Comparison of ENCODE assay signal across 8 cellular contexts in genomic region chr14:95319312-95320075, GRCh38. TPM values are rescaled to one million over a fixed set of nuclear protein-coding genes. Genes with fewer than 3 reads are reported as not detected.
DNase-seq lines count a peak whose midpoint lies in the region; ATAC-seq and TF ChIP-seq lines count a peak whose summit lies in the region.

Gene CLMN (minus strand): TSS chr14:95319908. CDS start chr14:95319792, 116 bp downstream.

- H2BK12ac ChIP-seq in trophoblast cell (ENCODE audit: low read length), result peak within 1 kb of the TSS; percentile 38

- H4K91ac ChIP-seq in trophoblast cell (ENCODE audit: low read depth, low read length), result peak within 1 kb of the TSS; percentile 16

- peaks cover 3% of the 10 kb centered on the region for H3K79me1 ChIP-seq in trophoblast cell (ENCODE audit: low read length)

- H3K27me3 ChIP-seq in cardiac muscle cell, result peaks cover 31% of the 10 kb centered on the region
- no peaks in the 10 kb centered on the region for H3K27me3 ChIP-seq in trophoblast cell (ENCODE audit: insufficient read depth, low read length)

- H2BK5ac ChIP-seq in trophoblast cell (ENCODE audit: low read depth, low read length, poor library complexity), result no peak within 1 kb of the TSS

- H3K4ac ChIP-seq in trophoblast cell (ENCODE audit: low read depth, low read length), result no peak within 1 kb of the TSS

- DNase-seq in D341Med (ENCODE audit: low spot score) (peak; percentile 92), NCI-H748 treated with DMSO at 0.1 percent for 48 hours (lab: John Stamatoyannopoulos, UW) (peak; percentile 65), cardiac muscle cell (ENCODE audit: low read depth in 1 of 2, low spot score in 1 of 2) (peak; percentile 38 to 70), trophoblast cell (peak in 1 of 2 donors; percentile 59), SHP77 treated with DMSO at 0.1 percent for 48 hours (lab: John Stamatoyannopoulos, UW) (no peak)
- DNase-seq in activated naive CD4-positive, alpha-beta T cell treated with anti-CD3 and anti-CD28 coated beads, Interleukin-2, amount 10 ng/mL, durations not matched to agents 7 days and 5 days, result peak; percentile 59

- peaks cover 14% of the 10 kb centered on the region for H3K4me1 Mint-ChIP-seq in activated naive CD4-positive, alpha-beta T cell treated with anti-CD3 and anti-CD28 coated beads, Interleukin-2, amount 10 ng/mL, durations not matched to agents 7 days and 5 days

- H3K4me3 ChIP-seq in cardiac muscle cell (peak within 1 kb of the TSS; percentile 98), trophoblast cell (ENCODE audit: low read depth, low read length) (peak within 1 kb of the TSS; percentile 73)

- WGBS in trophoblast cell (ENCODE audit: extremely low coverage, insufficient coverage, insufficient read length), result no CpG with 5 or more reads among the region's 98 CpGs

- H3K79me2 ChIP-seq in trophoblast cell (ENCODE audit: control insufficient read depth, insufficient read depth, low read length, poor library complexity), result peaks cover 3% of the 10 kb centered on the region

- peak within 1 kb of the TSS; percentile 48 for H3K14ac ChIP-seq in trophoblast cell (ENCODE audit: low read length)

- no peak within 1 kb of the TSS for H3K23ac ChIP-seq in trophoblast cell (ENCODE audit: low read length)

- H3K9me3 ChIP-seq in cardiac muscle cell (ENCODE audit: low read depth), result no peaks in the 10 kb centered on the region
- H3K9me3 ChIP-seq in trophoblast cell (ENCODE audit: insufficient read depth, low read depth, low read length), result peaks cover 2% of the 10 kb centered on the region

- no peak within 1 kb of the TSS for H2BK120ac ChIP-seq in trophoblast cell (ENCODE audit: insufficient read depth, low read length, poor library complexity)

- H2AK5ac ChIP-seq in trophoblast cell (ENCODE audit: low read length), result no peak within 1 kb of the TSS

- no peaks in the 10 kb centered on the region for H3K9me3 Mint-ChIP-seq in activated naive CD4-positive, alpha-beta T cell treated with anti-CD3 and anti-CD28 coated beads, Interleukin-2, amount 10 ng/mL, durations not matched to agents 7 days and 5 days

- peaks cover 90% of the 10 kb centered on the region for H3K27me3 Mint-ChIP-seq in activated naive CD4-positive, alpha-beta T cell treated with anti-CD3 and anti-CD28 coated beads, Interleukin-2, amount 10 ng/mL, durations not matched to agents 7 days and 5 days

- ATAC-seq in GM21529 (IDR thresholded peaks at IDR 0.05; ENCODE audit: unreplicated experiment) (peak; percentile 45), HG02610 (IDR thresholded peaks at IDR 0.05; ENCODE audit: unreplicated experiment) (no peak)

- H3K4me2 ChIP-seq in trophoblast cell (ENCODE audit: low read length), result peak within 1 kb of the TSS; percentile 96

- no peak for TF ChIP-seq CTCF in cardiac muscle cell (IDR thresholded peaks at IDR 0.05; ENCODE audit: low read depth, low read length)

- no peaks in the 10 kb centered on the region for H3K36me3 Mint-ChIP-seq in activated naive CD4-positive, alpha-beta T cell treated with anti-CD3 and anti-CD28 coated beads, Interleukin-2, amount 10 ng/mL, durations not matched to agents 7 days and 5 days

- H3K27ac ChIP-seq in cardiac muscle cell (no peak within 1 kb of the TSS), trophoblast cell (ENCODE audit: low read depth, low read length) (no peak within 1 kb of the TSS)

- H3K36me3 ChIP-seq in cardiac muscle cell (no peaks in the 10 kb centered on the region), trophoblast cell (ENCODE audit: control insufficient read depth in 1 of 2, insufficient read depth in 2 of 2, low read length in 2 of 2) (no peaks in the 10 kb centered on the region)

- peak within 1 kb of the TSS; percentile 74 for H3K4me3 Mint-ChIP-seq in activated naive CD4-positive, alpha-beta T cell treated with anti-CD3 and anti-CD28 coated beads, Interleukin-2, amount 10 ng/mL, durations not matched to agents 7 days and 5 days

- no peaks in the 10 kb centered on the region for H3K4me1 ChIP-seq in cardiac muscle cell (ENCODE audit: low read depth)
- H3K4me1 ChIP-seq in trophoblast cell (ENCODE audit: control insufficient read depth in 1 of 2, insufficient read depth in 2 of 2, low read length in 2 of 2), result peaks cover 15 to 17% of the 10 kb centered on the region in 2 experiments

- H3K27ac Mint-ChIP-seq in activated naive CD4-positive, alpha-beta T cell treated with anti-CD3 and anti-CD28 coated beads, Interleukin-2, amount 10 ng/mL, durations not matched to agents 7 days and 5 days, result no peak within 1 kb of the TSS

- H3K18ac ChIP-seq in trophoblast cell (ENCODE audit: low read length), result peak within 1 kb of the TSS; percentile 49

- CTCF ChIA-PET in activated naive CD4-positive, alpha-beta T cell treated with anti-CD3 and anti-CD28 coated beads, Interleukin-2, amount 10 ng/mL, durations not matched to agents 7 days and 5 days (lab: Charles Lee), result no interaction called here

- H4K8ac ChIP-seq in trophoblast cell (ENCODE audit: low read depth, low read length), result peak within 1 kb of the TSS; percentile 26

- no peak within 1 kb of the TSS for H4K12ac ChIP-seq in trophoblast cell (ENCODE audit: low read depth, low read length)

- H3K9ac ChIP-seq in trophoblast cell (ENCODE audit: low read length), result no peak within 1 kb of the TSS

- peak within 1 kb of the TSS; percentile 57 for H2AFZ ChIP-seq in trophoblast cell (ENCODE audit: insufficient read depth, low read length, poor library complexity)

RNA-seq across cellular contexts. Expression of gene CLMN, which starts in this region (rescaled TPM):
- total RNA-seq in cardiac muscle cell, result 0.49 and 1.3 TPM in 2 replicates
- 0.98 and 2.3 TPM in 2 replicates for polyA plus RNA-seq in cardiac muscle cell
- 7.4 and 7.6 TPM in 2 replicates for polyA plus RNA-seq in trophoblast cell (2013)
